ENCODE assay signal across 1 cellular context in the genomic region with DNA sequence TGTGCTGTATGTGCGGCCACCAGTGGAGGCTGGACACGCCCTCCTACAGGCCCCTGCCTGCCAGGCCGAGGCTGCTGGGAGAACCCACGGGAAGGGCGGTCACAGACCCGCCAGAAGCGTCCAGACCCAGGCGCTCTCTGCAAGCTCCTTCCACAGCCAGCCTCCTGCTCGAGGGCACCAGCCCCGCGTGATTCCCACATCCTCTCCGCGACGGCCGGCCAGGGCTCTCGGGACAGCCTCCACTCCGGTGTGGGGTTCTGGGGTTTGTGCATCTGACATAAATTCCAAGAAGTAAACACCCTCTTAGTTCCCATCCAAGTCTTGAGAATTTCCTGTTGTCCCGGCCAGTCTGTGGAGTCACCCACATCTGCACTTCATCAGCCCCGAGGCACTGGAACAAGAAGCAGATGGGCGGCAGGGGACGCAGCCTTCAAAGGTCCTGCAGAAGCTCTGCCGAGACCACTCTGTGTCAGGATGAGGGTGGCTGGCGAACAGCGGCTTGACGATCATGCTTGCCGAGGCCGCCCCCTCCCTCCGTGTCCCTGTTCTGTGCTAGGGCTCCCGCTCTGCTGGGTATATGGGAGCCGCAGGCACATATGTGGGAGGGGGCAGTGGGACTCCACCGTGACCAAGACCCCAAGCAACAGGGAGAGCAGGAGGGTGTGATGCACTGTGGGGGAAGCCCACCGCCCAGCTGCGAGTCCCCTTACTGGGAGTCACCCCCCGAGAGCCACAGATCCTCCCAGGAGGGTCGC.
TF ChIP-seq lines count a peak whose summit lies in the region.

No MANE protein-coding gene starts in this region.

TF ChIP-seq in H1, 55 proteins besides CTCF, POLR2A, EP300 and RAD21:
- TF ChIP-seq PHF8 (conservative IDR thresholded peaks at IDR 0.05; ENCODE audit: low read depth, low read length) (no peak), TBP (IDR thresholded peaks at IDR 0.05; ENCODE audit: low read depth, low read length) (no peak), CEBPB (IDR thresholded peaks at IDR 0.05; ENCODE audit: low read depth, low read length) (no peak), SIRT6 (IDR thresholded peaks at IDR 0.05; ENCODE audit: low read length) (no peak), SP4 (IDR thresholded peaks at IDR 0.05; ENCODE audit: low read length) (no peak), BRCA1 (IDR thresholded peaks at IDR 0.05; ENCODE audit: low read depth, low read length) (no peak), SIX5 (IDR thresholded peaks at IDR 0.05; ENCODE audit: low read depth, low read length) (no peak)
- TF ChIP-seq, protein P1, sequence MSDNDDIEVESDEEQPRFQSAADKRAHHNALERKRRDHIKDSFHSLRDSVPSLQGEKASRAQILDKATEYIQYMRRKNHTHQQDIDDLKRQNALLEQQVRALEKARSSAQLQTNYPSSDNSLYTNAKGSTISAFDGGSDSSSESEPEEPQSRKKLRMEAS (IDR thresholded peaks at IDR 0.05): no peak
TF ChIP-seq in H1: peak in this region for 0.
